ENCODE assay signal across 8 cellular contexts in the genomic region with DNA sequence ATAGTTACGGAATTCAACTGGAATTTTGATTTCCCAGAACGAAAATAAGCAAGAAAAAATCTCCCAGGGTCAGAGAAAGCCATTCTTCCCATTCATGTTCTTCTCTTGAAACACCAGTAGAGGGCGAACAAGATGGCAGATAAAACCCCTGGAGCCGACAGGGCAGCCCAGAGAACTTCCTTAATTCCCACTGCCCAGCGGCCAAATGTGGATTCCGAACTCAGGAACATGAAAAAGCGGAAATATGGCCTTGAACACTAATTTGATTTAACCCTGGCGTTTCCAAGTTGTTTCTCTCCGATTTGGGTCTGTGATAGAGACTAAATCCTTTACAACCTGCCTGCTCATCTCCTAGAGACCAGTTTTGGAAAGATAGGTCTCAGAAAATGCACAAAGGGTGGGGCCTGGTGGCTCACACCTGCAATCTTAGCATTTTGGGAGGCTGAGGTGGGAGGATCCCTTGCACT.
A peak's percentile ranks its signal among the peaks of the same experiment; 100 is the strongest.
DNase-seq lines count a peak whose midpoint lies in the region; ATAC-seq, FAIRE-seq and TF ChIP-seq lines count a peak whose summit lies in the region.

No MANE protein-coding gene starts in this region.

- no peak overlapping the region for H2BK5ac ChIP-seq in mesendoderm (ENCODE audit: low read length)

- no peaks in the 10 kb centered on the region for H4K20me1 ChIP-seq in endothelial cell of umbilical vein (replicated peaks; ENCODE audit: control insufficient read depth, extremely low read depth, insufficient read depth, low read length)

- BruUV-seq in endothelial cell of umbilical vein (replicated peaks; lab: Mats Ljungman, UMichigan): no TSS peak

- H3K27me3 ChIP-seq in WERI-Rb-1 (ENCODE audit: insufficient read depth, low read depth, severe bottlenecking): no peaks in the 10 kb centered on the region
- peaks cover 1% of the 10 kb centered on the region in 2 experiments for H3K27me3 ChIP-seq in endothelial cell of umbilical vein (ENCODE audit: control insufficient read depth in 2 of 2, insufficient read depth in 2 of 2, low read length in 2 of 2)
- H3K27me3 ChIP-seq in mesendoderm (ENCODE audit: insufficient read depth, low read length, poor library complexity): no peaks in the 10 kb centered on the region
- no peaks in the 10 kb centered on the region for H3K27me3 ChIP-seq in upper lobe of right lung

- no peaks in the 10 kb centered on the region for H3K79me1 ChIP-seq in mesendoderm (ENCODE audit: low read length)

- H3K4me3 ChIP-seq in WERI-Rb-1 (ENCODE audit: low read depth, low read length) (no peak overlapping the region), endothelial cell of umbilical vein (replicated peaks in 1 of 3; ENCODE audit: insufficient read depth in 1 of 3, low read depth in 1 of 3, low read length in 3 of 3) (no peak overlapping the region), mesendoderm (ENCODE audit: low read length) (no peak overlapping the region), upper lobe of right lung (no peak overlapping the region)

- peak; percentile 51 for TF ChIP-seq CTCF in WERI-Rb-1 (IDR thresholded peaks at IDR 0.05; ENCODE audit: low read depth, low read length)
- peak; percentile 69 to 76 for TF ChIP-seq CTCF in endothelial cell of umbilical vein (IDR thresholded peaks at IDR 0.05; ENCODE audit: extremely low read depth in 1 of 2, insufficient read depth in 1 of 2, low read depth in 1 of 2, low read length in 2 of 2)
- peak; percentile 82 for TF ChIP-seq CTCF in upper lobe of right lung (IDR thresholded peaks at IDR 0.05)

- no peaks in the 10 kb centered on the region for H3K36me3 ChIP-seq in WERI-Rb-1
- H3K36me3 ChIP-seq in endothelial cell of umbilical vein (ENCODE audit: control insufficient read depth in 2 of 2, extremely low read depth in 1 of 2, insufficient read depth in 2 of 2, low read length in 2 of 2): no peaks in the 10 kb centered on the region
- no peaks in the 10 kb centered on the region for H3K36me3 ChIP-seq in mesendoderm (ENCODE audit: control insufficient read depth, insufficient read depth, low read length)
- H3K36me3 ChIP-seq in upper lobe of right lung: no peaks in the 10 kb centered on the region

- intact Hi-C loops in endothelial cell of umbilical vein (cut with micrococcal nuclease): loop anchor here (1.0 to 5.0 kb wide), 4 partner anchors 100 to 872 kb away; no protein-coding TSS in a partner anchor
- intact Hi-C loops in upper lobe of right lung (cut with DNase I): no loop called here

- no peak overlapping the region for H2AK5ac ChIP-seq in mesendoderm (ENCODE audit: low read length)

- H4K5ac ChIP-seq in mesendoderm (ENCODE audit: low read length): no peak overlapping the region

- peak; percentile 78 for ATAC-seq in HG02885 (IDR thresholded peaks at IDR 0.05; ENCODE audit: poor library complexity, unreplicated experiment)
- ATAC-seq in upper lobe of right lung: peak; percentile 98

- H2BK120ac ChIP-seq in mesendoderm (ENCODE audit: low read depth, low read length): no peak overlapping the region

- H3K9me1 ChIP-seq in endothelial cell of umbilical vein (replicated peaks; ENCODE audit: control insufficient read depth, extremely low read depth, insufficient read depth, low read length): no peaks in the 10 kb centered on the region

- H3K4me1 ChIP-seq in endothelial cell of umbilical vein (ENCODE audit: control insufficient read depth, extremely low read depth, insufficient read depth, low read length) (no peaks in the 10 kb centered on the region), mesendoderm (ENCODE audit: control insufficient read depth, low read depth, low read length) (no peaks in the 10 kb centered on the region), upper lobe of right lung (no peaks in the 10 kb centered on the region)

- CTCF ChIA-PET in endothelial cell of umbilical vein (lab: Charles Lee): interaction anchor here (0.8 to 1.1 kb wide), 3 partner anchors 30 to 872 kb away, joined by 3 to 4 read pairs (median 3); no protein-coding TSS in a partner anchor

- H2BK15ac ChIP-seq in mesendoderm (replicated peaks; ENCODE audit: low read depth): no peak overlapping the region

- no peak overlapping the region for H3K23ac ChIP-seq in mesendoderm (ENCODE audit: low read length)

- FAIRE-seq in endothelial cell of umbilical vein (lab: Jason Lieb, UNC): peak; percentile 97

- H3K9ac ChIP-seq in endothelial cell of umbilical vein (replicated peaks; ENCODE audit: extremely low read depth, insufficient read depth, low read length): no peak overlapping the region
- H3K9ac ChIP-seq in mesendoderm (ENCODE audit: low read length): no peak overlapping the region

- H3K56ac ChIP-seq in mesendoderm (ENCODE audit: low read length): no peak overlapping the region

- dilution Hi-C loops in endothelial cell of umbilical vein (cut with MboI; ENCODE audit: extremely low pct_ligation_motif_present, low sequenced_read_pairs): no loop called here

- no peak overlapping the region for H3K4ac ChIP-seq in mesendoderm (ENCODE audit: low read depth, low read length)

- no peak for TF ChIP-seq POLR2A in endothelial cell of umbilical vein (IDR thresholded peaks at IDR 0.05; ENCODE audit: low read depth, low read length)

- peak overlapping the region; percentile 52 for H2AFZ ChIP-seq in endothelial cell of umbilical vein (ENCODE audit: low read depth, low read length)

- no peak overlapping the region for H3K4me2 ChIP-seq in endothelial cell of umbilical vein (ENCODE audit: insufficient read depth, low read length)
- H3K4me2 ChIP-seq in mesendoderm (ENCODE audit: low read length): no peak overlapping the region

- H3K9me3 ChIP-seq in WERI-Rb-1 (ENCODE audit: severe bottlenecking) (no peaks in the 10 kb centered on the region), endothelial cell of umbilical vein (replicated peaks; ENCODE audit: control insufficient read depth, insufficient read depth, low read length) (no peaks in the 10 kb centered on the region), upper lobe of right lung (no peaks in the 10 kb centered on the region)

- no peak overlapping the region for H3K18ac ChIP-seq in mesendoderm (ENCODE audit: low read length)

- no peaks in the 10 kb centered on the region for H3K79me2 ChIP-seq in endothelial cell of umbilical vein (ENCODE audit: control insufficient read depth, insufficient read depth, low read length)
- no peaks in the 10 kb centered on the region for H3K79me2 ChIP-seq in mesendoderm (ENCODE audit: control insufficient read depth, insufficient read depth, low read length)

- POLR2A ChIA-PET in endothelial cell of umbilical vein (lab: Charles Lee): no interaction called here

- H3K27ac ChIP-seq in WERI-Rb-1 (no peak overlapping the region), endothelial cell of umbilical vein (ENCODE audit: insufficient read depth, low read depth, low read length) (no peak overlapping the region), mesendoderm (ENCODE audit: low read depth, low read length) (no peak overlapping the region), upper lobe of right lung (no peak overlapping the region)

- H4K8ac ChIP-seq in mesendoderm (ENCODE audit: low read depth, low read length): no peak overlapping the region

- DNase-seq in activated gamma-delta T cell treated with Interleukin-2 at 50 U/mL for 16 hours: peak; percentile 8
- DNase-seq in activated gamma-delta T cell (lab: John Stamatoyannopoulos, UW): no peak
- DNase-seq in NCI-H2171 (lab: John Stamatoyannopoulos, UW): peak; percentile 2
- DNase-seq in WERI-Rb-1: peak; percentile 18
- peak; percentile 65 for DNase-seq in endothelial cell of umbilical vein (ENCODE audit: low read depth, low spot score)
- peak; percentile 89 for DNase-seq in mesendoderm
- peak; percentile 67 for DNase-seq in upper lobe of right lung

- no CpG with 5 or more reads among the region's 9 CpGs for WGBS in mesendoderm (ENCODE audit: extremely low coverage, insufficient coverage, low lambda C conversion rate)

TF ChIP-seq in endothelial cell of umbilical vein, 7 proteins besides CTCF, POLR2A, EP300 and RAD21:
- TF ChIP-seq FOS (IDR thresholded peaks at IDR 0.05; ENCODE audit: borderline replicate concordance, insufficient read depth, low read length) (no peak), JUN (IDR thresholded peaks at IDR 0.05; ENCODE audit: borderline replicate concordance, insufficient read depth, insufficient read length, low read depth) (no peak), MYC (IDR thresholded peaks at IDR 0.05; ENCODE audit: low read depth, low read length) (no peak), POLR2AphosphoS5 (IDR thresholded peaks at IDR 0.05; ENCODE audit: insufficient read depth, low read depth, low read length) (no peak), EZH2 (IDR thresholded peaks at IDR 0.05; ENCODE audit: borderline replicate concordance, low read depth, low read length, severe bottlenecking) (no peak), GATA2 (IDR thresholded peaks at IDR 0.05; ENCODE audit: insufficient read depth, insufficient read length, low read depth, low read length) (no peak)
- TF ChIP-seq, protein P1, sequence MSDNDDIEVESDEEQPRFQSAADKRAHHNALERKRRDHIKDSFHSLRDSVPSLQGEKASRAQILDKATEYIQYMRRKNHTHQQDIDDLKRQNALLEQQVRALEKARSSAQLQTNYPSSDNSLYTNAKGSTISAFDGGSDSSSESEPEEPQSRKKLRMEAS (IDR thresholded peaks at IDR 0.05; ENCODE audit: insufficient read depth, insufficient read length): no peak
